In genomic region chr2:85786865-85787264, GRCh38 we compare ENCODE assay signal across 12 cellular contexts. TPM values are rescaled to one million over a fixed set of nuclear protein-coding genes. Genes with fewer than 3 reads are reported as not detected.
"Had no signal": no experiment of that assay in that cellular context is flagged by ENCODE, and none has a peak within 500 bp of the region (broad histone marks: within the 10 kb centered on the region; RNA-seq: fewer than 3 reads in every experiment).

No MANE protein-coding gene starts in this region.

- H3K27me3 ChIP-seq: cardiac muscle cell, hepatocyte, right lobe of liver, suprapubic skin, transverse colon had no signal

- DNase-seq: effector memory CD8-positive, alpha-beta T cell; foreskin keratinocyte; left colon; stimulated activated naive CD4-positive, alpha-beta T cell; transverse colon had no signal

- H3K4me3 Mint-ChIP-seq: dendritic cell treated with granulocyte-macrophage colony-stimulating factor and Interleukin-4, amounts not matched to agents 40 ng/mL and 50 ng/mL, for 4 days; effector memory CD8-positive, alpha-beta T cell; naive thymus-derived CD8-positive, alpha-beta T cell had no signal

- H3K27ac ChIP-seq: cardiac muscle cell, foreskin keratinocyte, hepatocyte, skin epidermis, suprapubic skin had no signal

- H3K36me3 ChIP-seq: cardiac muscle cell, transverse colon had no signal

- H3K9me3 ChIP-seq: right lobe of liver, suprapubic skin, transverse colon had no signal

- H3K9me3 Mint-ChIP-seq: dendritic cell treated with granulocyte-macrophage colony-stimulating factor and Interleukin-4, amounts not matched to agents 40 ng/mL and 50 ng/mL, for 4 days; effector memory CD8-positive, alpha-beta T cell; naive thymus-derived CD8-positive, alpha-beta T cell had no signal

- H3K36me3 Mint-ChIP-seq: naive thymus-derived CD8-positive, alpha-beta T cell had no signal

- H3K27ac Mint-ChIP-seq: dendritic cell treated with granulocyte-macrophage colony-stimulating factor and Interleukin-4, amounts not matched to agents 40 ng/mL and 50 ng/mL, for 4 days; naive thymus-derived CD8-positive, alpha-beta T cell had no signal

- H3K4me3 ChIP-seq: cardiac muscle cell, hepatocyte, right lobe of liver, skin epidermis, suprapubic skin, transverse colon had no signal

- H3K4me1 ChIP-seq: foreskin keratinocyte had no signal

RNA-seq across cellular contexts. Expression of gene ATOH8, which starts 33.1 kb away (rescaled TPM):
- total RNA-seq: foreskin keratinocyte; naive thymus-derived CD8-positive, alpha-beta T cell had no signal
